In the genomic region with DNA sequence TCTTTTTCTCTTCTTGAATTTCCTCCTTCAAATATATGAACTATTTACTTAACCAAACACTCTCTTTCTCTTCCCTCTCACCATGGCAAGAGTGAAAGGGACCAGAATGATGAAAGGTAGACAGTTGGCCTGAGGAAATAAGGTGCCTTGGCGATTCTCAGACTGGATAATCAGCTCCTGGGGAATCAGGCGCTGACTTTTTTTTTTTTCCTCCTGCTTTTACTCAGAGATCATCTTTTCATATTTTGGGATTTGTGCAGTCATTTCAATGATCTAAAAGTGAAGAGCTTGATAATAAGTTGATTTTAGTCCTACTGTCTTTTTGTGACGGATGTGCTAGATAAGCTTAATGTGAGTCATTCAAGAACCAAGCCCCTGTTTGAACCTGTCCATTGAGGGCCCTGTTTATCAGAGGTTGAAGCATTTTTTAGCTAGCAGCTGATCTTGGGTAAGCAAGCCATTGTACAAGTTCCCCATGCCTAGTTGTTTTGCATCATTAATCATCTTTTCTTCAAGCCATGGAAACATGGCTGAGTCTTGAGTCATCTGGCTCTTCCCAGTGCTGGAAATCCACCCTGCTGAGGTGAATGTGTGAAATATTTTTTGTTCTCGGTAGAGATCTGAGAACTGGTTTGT, we compare ENCODE assay signal across 1 cellular context.
TF ChIP-seq lines count a peak whose summit lies in the region.

No MANE protein-coding gene starts in this region.

TF ChIP-seq in HepG2, 621 proteins besides CTCF, POLR2A, EP300 and RAD21:
- TF ChIP-seq, protein P1, sequence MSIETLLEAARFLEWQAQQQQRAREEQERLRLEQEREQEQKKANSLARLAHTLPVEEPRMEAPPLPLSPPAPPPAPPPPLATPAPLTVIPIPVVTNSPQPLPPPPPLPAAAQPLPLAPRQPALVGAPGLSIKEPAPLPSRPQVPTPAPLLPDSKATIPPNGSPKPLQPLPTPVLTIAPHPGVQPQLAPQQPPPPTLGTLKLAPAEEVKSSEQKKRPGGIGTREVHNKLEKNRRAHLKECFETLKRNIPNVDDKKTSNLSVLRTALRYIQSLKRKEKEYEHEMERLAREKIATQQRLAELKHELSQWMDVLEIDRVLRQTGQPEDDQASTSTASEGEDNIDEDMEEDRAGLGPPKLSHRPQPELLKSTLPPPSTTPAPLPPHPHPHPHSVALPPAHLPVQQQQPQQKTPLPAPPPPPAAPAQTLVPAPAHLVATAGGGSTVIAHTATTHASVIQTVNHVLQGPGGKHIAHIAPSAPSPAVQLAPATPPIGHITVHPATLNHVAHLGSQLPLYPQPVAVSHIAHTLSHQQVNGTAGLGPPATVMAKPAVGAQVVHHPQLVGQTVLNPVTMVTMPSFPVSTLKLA (IDR thresholded peaks at IDR 0.05): no peak
- TF ChIP-seq ZNF496 (CRISPR knock-in tag; IDR thresholded peaks at IDR 0.05; ENCODE audit: insufficient replicate concordance) (no peak), FOSL2 (CRISPR knock-in tag; IDR thresholded peaks at IDR 0.05) (peak; percentile 32; the same call in 1 of the 2 replicates), ZNF75D (CRISPR knock-in tag; IDR thresholded peaks at IDR 0.05; ENCODE audit: borderline replicate concordance) (no peak), ZNF121 (CRISPR knock-in tag; IDR thresholded peaks at IDR 0.05) (no peak)
- TF ChIP-seq, protein P2, sequence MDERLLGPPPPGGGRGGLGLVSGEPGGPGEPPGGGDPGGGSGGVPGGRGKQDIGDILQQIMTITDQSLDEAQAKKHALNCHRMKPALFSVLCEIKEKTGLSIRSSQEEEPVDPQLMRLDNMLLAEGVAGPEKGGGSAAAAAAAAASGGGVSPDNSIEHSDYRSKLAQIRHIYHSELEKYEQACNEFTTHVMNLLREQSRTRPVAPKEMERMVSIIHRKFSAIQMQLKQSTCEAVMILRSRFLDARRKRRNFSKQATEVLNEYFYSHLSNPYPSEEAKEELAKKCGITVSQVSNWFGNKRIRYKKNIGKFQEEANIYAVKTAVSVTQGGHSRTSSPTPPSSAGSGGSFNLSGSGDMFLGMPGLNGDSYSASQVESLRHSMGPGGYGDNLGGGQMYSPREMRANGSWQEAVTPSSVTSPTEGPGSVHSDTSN (CRISPR knock-in tag; IDR thresholded peaks at IDR 0.05): no peak
